Comparison of ENCODE assay signal across 11 cellular contexts in genomic region chr2:44543773-44544725, GRCh38.
DNase-seq lines count a peak whose midpoint lies in the region; ATAC-seq and TF ChIP-seq lines count a peak whose summit lies in the region.
"Had no signal": no experiment of that assay in that cellular context is flagged by ENCODE, and none has a peak within 500 bp of the region (broad histone marks: within the 10 kb centered on the region; RNA-seq: fewer than 3 reads in every experiment).

No MANE protein-coding gene starts in this region.

- no peaks in the 10 kb centered on the region for H3K36me3 Mint-ChIP-seq in glutamatergic neuron (ENCODE audit: unreplicated experiment)
- peaks cover 5% of the 10 kb centered on the region for H3K36me3 Mint-ChIP-seq in stimulated activated memory B cell treated with anti-CD40 and anti-IgM and Interleukin-4, amounts not matched to agents 10 μg/mL and 1 μg/mL and 100 μg/mL, for 72 hours
- no peaks in the 10 kb centered on the region for H3K36me3 Mint-ChIP-seq in activated CD4-positive, alpha-beta T cell treated with anti-CD3 and anti-CD28 coated beads, Interleukin-2, amount 10 ng/mL, durations not matched to agents 24 days and 14 days (ENCODE audit: low read depth)

- no peak overlapping the region for H3K4me3 ChIP-seq in RWPE2 (ENCODE audit: severe bottlenecking)

- H3K36me3 ChIP-seq in RWPE2 (ENCODE audit: low read depth) = no peaks in the 10 kb centered on the region

- peak overlapping the region; percentile 21 for H3K4me3 Mint-ChIP-seq in glutamatergic neuron (ENCODE audit: unreplicated experiment)
- no peak overlapping the region for H3K4me3 Mint-ChIP-seq in stimulated activated memory B cell treated with anti-CD40 and anti-IgM and Interleukin-4, amounts not matched to agents 10 μg/mL and 1 μg/mL and 100 μg/mL, for 72 hours
- no peak overlapping the region for H3K4me3 Mint-ChIP-seq in activated CD4-positive, alpha-beta T cell treated with anti-CD3 and anti-CD28 coated beads, Interleukin-2, amount 10 ng/mL, durations not matched to agents 24 days and 14 days
- H3K4me3 Mint-ChIP-seq: activated naive CD8-positive, alpha-beta T cell treated with anti-CD3 and anti-CD28 coated beads, Interleukin-2, amount 10 ng/mL, durations not matched to agents 7 days and 5 days; IgD-negative memory B cell had no signal

- intact Hi-C loops in activated CD4-positive, alpha-beta T cell treated with anti-CD3 and anti-CD28 coated beads, Interleukin-2, amount 10 ng/mL, durations not matched to agents 24 days and 14 days (cut with micrococcal nuclease) = no loop called here

- DNase-seq in AG20443 (ENCODE audit: low spot score) (peak; percentile 42), NCI-H1092 treated with DMSO at 0.1 percent for 48 hours (lab: John Stamatoyannopoulos, UW) (peak; percentile 79), RWPE2 (ENCODE audit: low spot score) (no peak), glutamatergic neuron (no peak), mucosa of gallbladder (ENCODE audit: low spot score) (no peak)
- DNase-seq in activated CD4-positive, alpha-beta T cell treated with anti-CD3 and anti-CD28 coated beads, Interleukin-2, amount 10 ng/mL, durations not matched to agents 24 days and 14 days = no peak
- DNase-seq: activated naive CD8-positive, alpha-beta T cell treated with anti-CD3 and anti-CD28 coated beads, Interleukin-2, amount 10 ng/mL, durations not matched to agents 7 days and 5 days; small intestine had no signal

- no peaks in the 10 kb centered on the region for H3K9me3 ChIP-seq in RWPE2 (ENCODE audit: severe bottlenecking)

- H3K27ac Mint-ChIP-seq in glutamatergic neuron (ENCODE audit: unreplicated experiment) = peak overlapping the region; percentile 83
- H3K27ac Mint-ChIP-seq in stimulated activated memory B cell treated with anti-CD40 and anti-IgM and Interleukin-4, amounts not matched to agents 10 μg/mL and 1 μg/mL and 100 μg/mL, for 72 hours = no peak overlapping the region
- no peak overlapping the region for H3K27ac Mint-ChIP-seq in activated CD4-positive, alpha-beta T cell treated with anti-CD3 and anti-CD28 coated beads, Interleukin-2, amount 10 ng/mL, durations not matched to agents 24 days and 14 days
- H3K27ac Mint-ChIP-seq: activated naive CD8-positive, alpha-beta T cell treated with anti-CD3 and anti-CD28 coated beads, Interleukin-2, amount 10 ng/mL, durations not matched to agents 7 days and 5 days; IgD-negative memory B cell had no signal

- TF ChIP-seq CTCF in RWPE2 (IDR thresholded peaks at IDR 0.05; ENCODE audit: poor library complexity, severe bottlenecking) = no peak
- no peak for TF ChIP-seq CTCF in glutamatergic neuron (IDR thresholded peaks at IDR 0.05; ENCODE audit: partially characterized antibody, unreplicated experiment)

- H3K4me1 Mint-ChIP-seq in glutamatergic neuron (ENCODE audit: low read depth, unreplicated experiment) = peaks cover 38% of the 10 kb centered on the region
- peaks cover 14% of the 10 kb centered on the region for H3K4me1 Mint-ChIP-seq in stimulated activated memory B cell treated with anti-CD40 and anti-IgM and Interleukin-4, amounts not matched to agents 10 μg/mL and 1 μg/mL and 100 μg/mL, for 72 hours
- H3K4me1 Mint-ChIP-seq in activated CD4-positive, alpha-beta T cell treated with anti-CD3 and anti-CD28 coated beads, Interleukin-2, amount 10 ng/mL, durations not matched to agents 24 days and 14 days = no peaks in the 10 kb centered on the region

- H3K27me3 Mint-ChIP-seq in glutamatergic neuron (ENCODE audit: unreplicated experiment) = peaks cover 4% of the 10 kb centered on the region
- H3K27me3 Mint-ChIP-seq in stimulated activated memory B cell treated with anti-CD40 and anti-IgM and Interleukin-4, amounts not matched to agents 10 μg/mL and 1 μg/mL and 100 μg/mL, for 72 hours = no peaks in the 10 kb centered on the region
- H3K27me3 Mint-ChIP-seq in activated CD4-positive, alpha-beta T cell treated with anti-CD3 and anti-CD28 coated beads, Interleukin-2, amount 10 ng/mL, durations not matched to agents 24 days and 14 days = peaks cover 2% of the 10 kb centered on the region
- H3K27me3 Mint-ChIP-seq: activated naive CD8-positive, alpha-beta T cell treated with anti-CD3 and anti-CD28 coated beads, Interleukin-2, amount 10 ng/mL, durations not matched to agents 7 days and 5 days; IgD-negative memory B cell had no signal

- H3K9me3 Mint-ChIP-seq in glutamatergic neuron (ENCODE audit: unreplicated experiment) = no peaks in the 10 kb centered on the region
- H3K9me3 Mint-ChIP-seq in stimulated activated memory B cell treated with anti-CD40 and anti-IgM and Interleukin-4, amounts not matched to agents 10 μg/mL and 1 μg/mL and 100 μg/mL, for 72 hours = no peaks in the 10 kb centered on the region
- no peaks in the 10 kb centered on the region for H3K9me3 Mint-ChIP-seq in activated CD4-positive, alpha-beta T cell treated with anti-CD3 and anti-CD28 coated beads, Interleukin-2, amount 10 ng/mL, durations not matched to agents 24 days and 14 days
- H3K9me3 Mint-ChIP-seq: activated naive CD8-positive, alpha-beta T cell treated with anti-CD3 and anti-CD28 coated beads, Interleukin-2, amount 10 ng/mL, durations not matched to agents 7 days and 5 days; IgD-negative memory B cell had no signal

- H3K27me3 ChIP-seq in RWPE2 (ENCODE audit: insufficient read depth, poor library complexity, severe bottlenecking) = no peaks in the 10 kb centered on the region

- peaks cover 11% of the 10 kb centered on the region for H3K4me1 ChIP-seq in RWPE2 (ENCODE audit: insufficient read depth, poor library complexity, severe bottlenecking)

- ATAC-seq in RWPE2 (ENCODE audit: low read depth) (peak; percentile 57; the same call in 1 of the 3 replicates), HG03025 (IDR thresholded peaks at IDR 0.05; ENCODE audit: low FRiP score, unreplicated experiment) (no peak)
- no peak for ATAC-seq in stimulated activated memory B cell treated with anti-CD40 and anti-IgM and Interleukin-4, amounts not matched to agents 10 μg/mL and 1 μg/mL and 100 μg/mL, for 72 hours

- no peak overlapping the region for H3K27ac ChIP-seq in RWPE2 (ENCODE audit: poor library complexity, severe bottlenecking)

Comparison
In these comparisons a context has a peak if more than half of its experiments do, and no peak if none do; other contexts are left out.
1. DNase-seq: peak in AG20443 (single experiment) and NCI-H1092 treated with DMSO at 0.1 percent for 48 hours (single experiment); none in RWPE2 (single experiment), glutamatergic neuron (single experiment), mucosa of gallbladder (single experiment) and activated CD4-positive, alpha-beta T cell treated with anti-CD3 and anti-CD28 coated beads, Interleukin-2, amount 10 ng/mL, durations not matched to agents 24 days and 14 days (single experiment).